ENCODE assay signal across 1 cellular context in genomic region chr3:16216373-16216935, GRCh38.
TF ChIP-seq lines count a peak whose summit lies in the region.

No MANE protein-coding gene starts in this region.

TF ChIP-seq in K562, 482 proteins besides CTCF, POLR2A, EP300 and RAD21:
- TF ChIP-seq SLC30A9 (CRISPR knock-in tag; IDR thresholded peaks at IDR 0.05) (no peak), NRF1 (conservative IDR thresholded peaks at IDR 0.05 in 1 of 2, IDR thresholded peaks at IDR 0.05 in 1 of 2) (peak; percentile 65 to 71), BHLHE40 (IDR thresholded peaks at IDR 0.05; ENCODE audit: low read length) (peak; percentile 42; the same call in 1 of the 2 replicates), NFIC (IDR thresholded peaks at IDR 0.05) (peak; percentile 80), NEUROD1 (IDR thresholded peaks at IDR 0.05; ENCODE audit: borderline replicate concordance, low read depth, low read length, partially characterized antibody) (no peak), GMEB1 (CRISPR knock-in tag; IDR thresholded peaks at IDR 0.05) (no peak)
TF ChIP-seq in K562: peak in this region for 3.
